In the genomic region with DNA sequence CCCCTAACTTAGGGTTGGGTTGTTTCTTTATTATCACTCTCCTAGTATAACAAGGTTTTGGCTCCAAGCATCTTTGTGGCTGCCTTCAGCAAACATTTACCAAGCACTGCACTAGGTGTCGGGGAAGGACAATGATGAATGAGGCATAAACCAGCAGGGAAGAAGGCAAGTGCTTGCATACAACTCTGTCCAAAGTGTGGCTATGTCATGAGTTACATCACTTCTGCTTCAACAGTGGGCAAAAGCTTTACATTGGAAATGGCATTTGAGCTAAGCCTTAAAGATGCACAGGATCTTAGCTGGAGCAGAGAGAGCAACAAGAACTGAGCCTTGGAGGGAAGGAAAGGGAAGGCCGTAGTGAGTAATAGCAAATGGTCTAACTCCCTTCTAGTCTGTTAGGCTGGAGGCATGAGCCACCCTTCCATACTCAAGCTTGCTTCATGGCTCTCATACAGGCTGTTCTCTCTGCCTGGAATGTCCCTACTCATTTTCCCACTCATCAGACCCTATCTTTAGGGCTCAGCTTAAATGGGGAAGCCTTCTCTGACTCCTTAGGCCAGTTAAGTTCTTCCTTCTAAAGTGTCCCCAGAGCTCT, we compare ENCODE assay signal across 22 cellular contexts.
A peak's percentile ranks its signal among the peaks of the same experiment; 100 is the strongest.
DNase-seq lines count a peak whose midpoint lies in the region; ATAC-seq and FAIRE-seq lines count a peak whose summit lies in the region.
"Had no signal": no experiment of that assay in that cellular context is flagged by ENCODE, and none has a peak within 500 bp of the region (broad histone marks: within the 10 kb centered on the region; RNA-seq: fewer than 3 reads in every experiment).

No MANE protein-coding gene starts in this region.

- H4K8ac ChIP-seq in mesendoderm (ENCODE audit: low read depth, low read length), result no peak overlapping the region

- no peak overlapping the region for H2BK120ac ChIP-seq in mesendoderm (ENCODE audit: low read depth, low read length)

- peak overlapping the region; percentile 1 for H3K56ac ChIP-seq in mesendoderm (ENCODE audit: low read length)

- no peak overlapping the region for H3K9ac ChIP-seq in HUES64 (ENCODE audit: low read depth, low read length)
- no peak overlapping the region for H3K9ac ChIP-seq in mesendoderm (ENCODE audit: low read length)

- no peak overlapping the region for H3K4me3 ChIP-seq in HUES64 (ENCODE audit: low read length)
- no peak overlapping the region for H3K4me3 ChIP-seq in mesendoderm (ENCODE audit: low read length)
- H3K4me3 ChIP-seq: adrenal gland had no signal

- no peak overlapping the region for H3K4ac ChIP-seq in mesendoderm (ENCODE audit: low read depth, low read length)

- WGBS in HUES64, result 86% methylated on average over 2 of the region's 2 CpGs
- WGBS in mesendoderm (ENCODE audit: extremely low coverage, insufficient coverage, low lambda C conversion rate), result no CpG with 5 or more reads among the region's 2 CpGs

- H3K23ac ChIP-seq in mesendoderm (ENCODE audit: low read length), result no peak overlapping the region

- H3K4me1 ChIP-seq in HUES64 (ENCODE audit: insufficient read depth, low read length), result peaks cover 59% of the 10 kb centered on the region
- H3K4me1 ChIP-seq in mesendoderm (ENCODE audit: control insufficient read depth, low read depth, low read length), result peaks cover 25% of the 10 kb centered on the region

- no peak overlapping the region for H4K5ac ChIP-seq in mesendoderm (ENCODE audit: low read length)

- H2BK15ac ChIP-seq in mesendoderm (replicated peaks; ENCODE audit: low read depth), result no peak overlapping the region

- peaks cover 99% of the 10 kb centered on the region for H3K36me3 ChIP-seq in HUES64 (ENCODE audit: insufficient read depth, low read length)
- H3K36me3 ChIP-seq in mesendoderm (ENCODE audit: control insufficient read depth, insufficient read depth, low read length), result no peaks in the 10 kb centered on the region
- H3K36me3 ChIP-seq: neutrophil had no signal

- no peaks in the 10 kb centered on the region for H3K79me2 ChIP-seq in mesendoderm (ENCODE audit: control insufficient read depth, insufficient read depth, low read length)

- H3K27ac ChIP-seq in HUES64 (ENCODE audit: low read depth, low read length) (peak overlapping the region; percentile 6; the same call in 1 of the 2 replicates), mesendoderm (ENCODE audit: low read depth, low read length) (peak overlapping the region; percentile 1)
- H3K27ac ChIP-seq: adrenal gland, neutrophil had no signal

- ATAC-seq in GM19397 (IDR thresholded peaks at IDR 0.05; ENCODE audit: unreplicated experiment) (no peak), HG03432 (IDR thresholded peaks at IDR 0.05; ENCODE audit: unreplicated experiment) (no peak)
- ATAC-seq: activated CD8-positive, alpha-beta memory T cell treated with anti-CD3 and anti-CD28 coated beads, Interleukin-2, amount 10 ng/mL, durations not matched to agents 7 days and 5 days; sciatic nerve; T-helper 17 cell had no signal

- H3K27me3 ChIP-seq in HUES64 (ENCODE audit: insufficient read depth, low read length) (no peaks in the 10 kb centered on the region), mesendoderm (ENCODE audit: insufficient read depth, low read length, poor library complexity) (no peaks in the 10 kb centered on the region)
- H3K27me3 ChIP-seq: adrenal gland, neutrophil had no signal

- no peaks in the 10 kb centered on the region for H3K79me1 ChIP-seq in mesendoderm (ENCODE audit: low read length)

- H3K4me2 ChIP-seq in mesendoderm (ENCODE audit: low read length), result no peak overlapping the region

- peak; percentile 70 for FAIRE-seq in RCC 7860 (lab: Jason Lieb, UNC)
- FAIRE-seq: G401.6, GM12892 had no signal

- H3K18ac ChIP-seq in mesendoderm (ENCODE audit: low read length), result no peak overlapping the region

- H2AK5ac ChIP-seq in mesendoderm (ENCODE audit: low read length), result no peak overlapping the region

- peak; percentile 6 for DNase-seq in COLO668 (lab: John Stamatoyannopoulos, UW; ENCODE audit: unreplicated experiment)
- peak; percentile 48 for DNase-seq in RCC 7860 (ENCODE audit: low spot score)
- DNase-seq in mesendoderm, result peak; percentile 61
- DNase-seq in NCI-H1930 (lab: John Stamatoyannopoulos, UW), result no peak
- no peak for DNase-seq in T1000 (lab: John Stamatoyannopoulos, UW)
- DNase-seq: activated CD4-positive, CD25-positive, alpha-beta regulatory T cell treated with anti-CD3 and anti-CD28 coated beads, Interleukin-2, amount 50 U/mL, for 72 hours; activated CD8-positive, alpha-beta memory T cell treated with anti-CD3 and anti-CD28 coated beads, Interleukin-2, amount 10 ng/mL, durations not matched to agents 7 days and 5 days; activated effector memory CD4-positive, alpha-beta T cell treated with Interleukin-2 at 50 U/mL for 16 hours; adrenal gland; cerebellar nuclear complex; hippocampal formation; IMR-90; Right ventricle myocardium superior; stimulated activated CD4-positive, alpha-beta T cell treated with anti-CD3 and anti-CD28 coated beads, Interleukin-1b, Interleukin-23, amount 100 ng/mL, for 48 hours; T-helper 17 cell had no signal

- peak overlapping the region; percentile 25 for H2BK5ac ChIP-seq in mesendoderm (ENCODE audit: low read length)

- H3K9me3 ChIP-seq in HUES64 (ENCODE audit: insufficient read depth, low read depth, low read length), result no peaks in the 10 kb centered on the region
- H3K9me3 ChIP-seq: adrenal gland, neutrophil had no signal

Comparison
In these comparisons a context has a peak if more than half of its experiments do, and no peak if none do; other contexts are left out.
1. DNase-seq: peak in COLO668 (single experiment), RCC 7860 (single experiment) and mesendoderm (single experiment); none in NCI-H1930 (0 of 2) and T1000 (single experiment).